22 cellular contexts compared by ENCODE assay signal in the genomic region with DNA sequence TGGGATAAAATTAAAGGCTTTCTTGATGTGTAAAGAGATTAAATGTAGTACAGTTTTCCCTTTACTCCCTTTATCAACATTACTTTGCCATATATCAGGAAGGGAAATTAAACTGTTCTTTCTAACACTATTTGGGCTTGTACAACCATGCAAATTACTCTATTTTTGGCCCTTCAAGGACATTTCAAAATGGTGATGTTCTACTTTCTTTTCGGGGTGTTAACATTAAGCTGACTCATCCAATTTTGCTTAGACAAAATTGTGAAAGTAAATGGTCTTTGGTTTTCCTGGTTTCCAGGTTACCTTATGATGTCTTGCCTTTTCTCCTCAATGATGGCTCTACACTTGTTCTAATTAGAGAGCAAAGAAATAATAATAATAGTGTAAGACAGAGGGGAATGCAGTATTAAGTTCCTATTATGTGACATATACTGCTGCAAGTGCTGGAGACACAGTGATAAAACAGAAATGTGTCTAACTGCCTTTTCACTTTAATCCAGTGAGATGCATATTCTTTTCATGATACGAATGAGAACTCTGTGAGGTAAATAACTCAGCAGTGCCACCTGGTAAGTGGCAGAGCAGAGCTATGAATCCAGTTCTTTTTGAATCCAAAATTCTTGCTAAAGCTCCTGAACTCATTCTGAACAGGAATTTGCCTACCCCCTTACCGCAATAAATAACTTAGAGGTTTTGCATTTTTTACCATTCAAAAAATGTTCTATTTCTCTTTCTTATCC. TPM values are rescaled to one million over a fixed set of nuclear protein-coding genes. Genes with fewer than 3 reads are reported as not detected.
DNase-seq lines count a peak whose midpoint lies in the region; ATAC-seq, FAIRE-seq and TF ChIP-seq lines count a peak whose summit lies in the region.
"Had no signal": no experiment of that assay in that cellular context is flagged by ENCODE, and none has a peak within 500 bp of the region (broad histone marks: within the 10 kb centered on the region; RNA-seq: fewer than 3 reads in every experiment).

No MANE protein-coding gene starts in this region.

- in situ Hi-C loops in GM12878 (cut with MboI), result no loop called here

- TF ChIP-seq EP300 in GM12878 (IDR thresholded peaks at IDR 0.05; ENCODE audit: borderline replicate concordance in 1 of 2, control insufficient read depth in 1 of 2, low read depth in 2 of 2, low read length in 2 of 2), result no peak
- TF ChIP-seq EP300 in tibial nerve (IDR thresholded peaks at IDR 0.05), result no peak

- RAD21 ChIA-PET in GM12878 (lab: Charles Lee; ENCODE audit: unreplicated experiment), result interaction anchor here (1.0 to 1.6 kb wide), 2 partner anchors 27 to 36 kb away, joined by 3 to 7 read pairs; a partner anchor contains a TSS

- H3K9me3 ChIP-seq in GM12878 (replicated peaks; ENCODE audit: control insufficient read depth, insufficient read depth, low read length), result no peaks in the 10 kb centered on the region
- no peaks in the 10 kb centered on the region for H3K9me3 ChIP-seq in lower lobe of right lung
- H3K9me3 ChIP-seq in tibial nerve, result no peaks in the 10 kb centered on the region
- H3K9me3 ChIP-seq in CD8-positive, alpha-beta T cell (ENCODE audit: low read length), result no peaks in the 10 kb centered on the region
- H3K9me3 ChIP-seq: testis had no signal

- H3K9me3 Mint-ChIP-seq in activated CD4-positive, alpha-beta memory T cell treated with anti-CD3 and anti-CD28 coated beads, Interleukin-2, amount 10 ng/mL, durations not matched to agents 7 days and 5 days, result no peaks in the 10 kb centered on the region
- no peaks in the 10 kb centered on the region for H3K9me3 Mint-ChIP-seq in activated CD4-positive, alpha-beta memory T cell treated with anti-CD3 and anti-CD28 coated beads for 36 hours
- no peaks in the 10 kb centered on the region for H3K9me3 Mint-ChIP-seq in CD8-positive, alpha-beta T cell
- H3K9me3 Mint-ChIP-seq: activated naive CD8-positive, alpha-beta T cell treated with anti-CD3 and anti-CD28 coated beads, Interleukin-2, amount 10 ng/mL, durations not matched to agents 7 days and 5 days; activated T-cell treated with anti-CD3 and anti-CD28 coated beads, Interleukin-2, amount 50 U/mL, for 24 hours; T-helper 2 cell treated with Interferon-gamma antibody and Interleukin-4, amounts not matched to agents 5 μg/mL and 100 μg/mL, for 36 hours had no signal

- H3K4me1 ChIP-seq in GM12878 (ENCODE audit: control insufficient read depth, insufficient read depth, low read length), result peaks cover 3% of the 10 kb centered on the region; the same call in 1 of the 2 replicates
- peaks cover 9% of the 10 kb centered on the region for H3K4me1 ChIP-seq in lower lobe of right lung
- H3K4me1 ChIP-seq in tibial nerve, result peaks cover 0 to 13% (median 0%) of the 10 kb centered on the region in 4 donors
- no peaks in the 10 kb centered on the region for H3K4me1 ChIP-seq in CD8-positive, alpha-beta T cell (ENCODE audit: insufficient read depth, low read length)

- H3K4me3 Mint-ChIP-seq in activated CD4-positive, alpha-beta memory T cell treated with anti-CD3 and anti-CD28 coated beads, Interleukin-2, amount 10 ng/mL, durations not matched to agents 7 days and 5 days, result peak overlapping the region; percentile 7
- no peak overlapping the region for H3K4me3 Mint-ChIP-seq in activated CD4-positive, alpha-beta memory T cell treated with anti-CD3 and anti-CD28 coated beads for 36 hours
- no peak overlapping the region for H3K4me3 Mint-ChIP-seq in CD8-positive, alpha-beta T cell
- H3K4me3 Mint-ChIP-seq: activated naive CD8-positive, alpha-beta T cell treated with anti-CD3 and anti-CD28 coated beads, Interleukin-2, amount 10 ng/mL, durations not matched to agents 7 days and 5 days; activated T-cell treated with anti-CD3 and anti-CD28 coated beads, Interleukin-2, amount 50 U/mL, for 24 hours; CD4-positive, CD25-positive, alpha-beta regulatory T cell; T-helper 2 cell treated with Interferon-gamma antibody and Interleukin-4, amounts not matched to agents 5 μg/mL and 100 μg/mL, for 36 hours had no signal

- SMC1A ChIA-PET in GM12878 (lab: Charles Lee; ENCODE audit: uncharacterized antibody, unreplicated experiment), result interaction anchor here (0.7 to 1.5 kb wide), 8 partner anchors 7 to 584 kb away, joined by 3 to 8 read pairs (median 4); no protein-coding TSS in a partner anchor

- peaks cover 10% of the 10 kb centered on the region for H3K4me1 Mint-ChIP-seq in activated CD4-positive, alpha-beta memory T cell treated with anti-CD3 and anti-CD28 coated beads, Interleukin-2, amount 10 ng/mL, durations not matched to agents 7 days and 5 days
- no peaks in the 10 kb centered on the region for H3K4me1 Mint-ChIP-seq in activated CD4-positive, alpha-beta memory T cell treated with anti-CD3 and anti-CD28 coated beads for 36 hours (ENCODE audit: low read depth)
- H3K4me1 Mint-ChIP-seq in CD8-positive, alpha-beta T cell (ENCODE audit: low read depth), result no peaks in the 10 kb centered on the region
- H3K4me1 Mint-ChIP-seq: CD4-positive, CD25-positive, alpha-beta regulatory T cell had no signal

- TF ChIP-seq POLR2A in GM12878 (IDR thresholded peaks at IDR 0.05; ENCODE audit: low read depth, low read length), result no peak
- no peak for TF ChIP-seq POLR2A in tibial nerve (IDR thresholded peaks at IDR 0.05)

- TF ChIP-seq CTCF in GM12878 (IDR thresholded peaks at IDR 0.05 in 2 of 3, conservative IDR thresholded peaks at IDR 0.05 in 1 of 3; ENCODE audit: control insufficient read depth in 2 of 3, extremely low read depth in 1 of 3, insufficient read depth in 1 of 3, low read depth in 3 of 3, low read length in 3 of 3) (0 out of 6 replicates have a peak, but pooled peaks of 1 of the 3 experiments have one; percentile 8), lower lobe of right lung (IDR thresholded peaks at IDR 0.05) (no peak), tibial nerve (IDR thresholded peaks at IDR 0.05) (no peak)
- TF ChIP-seq CTCF in CD8-positive, alpha-beta T cell (IDR thresholded peaks at IDR 0.05), result no peak

- H3K27ac ChIP-seq in GM12878 (ENCODE audit: control insufficient read depth, insufficient read depth), result peak overlapping the region; percentile 55
- peak overlapping the region; percentile 42 for H3K27ac ChIP-seq in lower lobe of right lung
- peak overlapping the region in 1 of 4 donors; percentile 40 for H3K27ac ChIP-seq in tibial nerve
- no peak overlapping the region for H3K27ac ChIP-seq in CD8-positive, alpha-beta T cell (ENCODE audit: low read depth, low read length)
- H3K27ac ChIP-seq: 22Rv1, testis had no signal

- H3K36me3 Mint-ChIP-seq in activated CD4-positive, alpha-beta memory T cell treated with anti-CD3 and anti-CD28 coated beads, Interleukin-2, amount 10 ng/mL, durations not matched to agents 7 days and 5 days (ENCODE audit: low read depth), result no peaks in the 10 kb centered on the region
- H3K36me3 Mint-ChIP-seq in activated CD4-positive, alpha-beta memory T cell treated with anti-CD3 and anti-CD28 coated beads for 36 hours, result no peaks in the 10 kb centered on the region
- no peaks in the 10 kb centered on the region for H3K36me3 Mint-ChIP-seq in CD8-positive, alpha-beta T cell
- H3K36me3 Mint-ChIP-seq: activated naive CD8-positive, alpha-beta T cell treated with anti-CD3 and anti-CD28 coated beads, Interleukin-2, amount 10 ng/mL, durations not matched to agents 7 days and 5 days; CD4-positive, CD25-positive, alpha-beta regulatory T cell had no signal

- TF ChIP-seq RAD21 in GM12878 (IDR thresholded peaks at IDR 0.05; ENCODE audit: insufficient read depth, low read depth, low read length), result no peak

- 29% methylated on average over 3 of the region's 3 CpGs for WGBS in GM12878 (ENCODE audit: insufficient coverage, insufficient replicate concordance, low lambda C conversion rate, missing lambda C conversion rate)
- 76 to 80% methylated on average over 3 of the region's 3 CpGs for WGBS in tibial nerve, 2 donors

- no TSS peak for BruUV-seq in GM12878 (replicated peaks; lab: Mats Ljungman, UMichigan)

- no peaks in the 10 kb centered on the region for H3K27me3 ChIP-seq in GM12878 (replicated peaks in 1 of 2; ENCODE audit: control insufficient read depth in 2 of 2, insufficient read depth in 2 of 2, low read length in 1 of 2)
- H3K27me3 ChIP-seq in lower lobe of right lung (ENCODE audit: low read depth), result no peaks in the 10 kb centered on the region
- H3K27me3 ChIP-seq in tibial nerve, result no peaks in the 10 kb centered on the region
- H3K27me3 ChIP-seq in CD8-positive, alpha-beta T cell (ENCODE audit: insufficient read depth, low read length), result no peaks in the 10 kb centered on the region
- H3K27me3 ChIP-seq: testis had no signal

- CTCF ChIA-PET in activated CD4-positive, alpha-beta memory T cell treated with anti-CD3 and anti-CD28 coated beads, Interleukin-2, amount 10 ng/mL, durations not matched to agents 7 days and 5 days (lab: Charles Lee), result no interaction called here
- CTCF ChIA-PET in activated CD4-positive, alpha-beta memory T cell treated with anti-CD3 and anti-CD28 coated beads for 36 hours (lab: Charles Lee), result no interaction called here
- CTCF ChIA-PET in GM12878 (lab: Yijun Ruan, JAX), result interaction anchor here (0.6 to 1.7 kb wide), 3 partner anchors 11 to 125 kb away, joined by 3 to 7 read pairs (median 3); a partner anchor contains a TSS
- CTCF ChIA-PET in CD8-positive, alpha-beta T cell (lab: Charles Lee), result no interaction called here

- H3K4me3 ChIP-seq in GM12878, result peak overlapping the region; percentile 38
- H3K4me3 ChIP-seq in lower lobe of right lung, result no peak overlapping the region
- H3K4me3 ChIP-seq in tibial nerve, result no peak overlapping the region
- H3K4me3 ChIP-seq in CD8-positive, alpha-beta T cell (ENCODE audit: low read depth, low read length), result no peak overlapping the region
- H3K4me3 ChIP-seq: testis had no signal

- H3K9ac ChIP-seq in GM12878 (ENCODE audit: control insufficient read depth, insufficient read depth, low read length), result no peak overlapping the region; the same call in 1 of the 2 replicates

- intact Hi-C loops in activated CD4-positive, alpha-beta memory T cell treated with anti-CD3 and anti-CD28 coated beads for 36 hours (cut with micrococcal nuclease), result no loop called here
- intact Hi-C loops in GM12878 (cut with micrococcal nuclease; ENCODE audit: unreplicated experiment), result no loop called here
- intact Hi-C loops in lower lobe of right lung (cut with DNase I), result no loop called here
- intact Hi-C loops in CD8-positive, alpha-beta T cell (cut with DNase I, micrococcal nuclease), result no loop called here

- no peak for DNase-seq in activated CD4-positive, alpha-beta memory T cell treated with anti-CD3 and anti-CD28 coated beads, Interleukin-2, amount 10 ng/mL, durations not matched to agents 7 days and 5 days
- no peak for DNase-seq in activated CD4-positive, alpha-beta memory T cell treated with anti-CD3 and anti-CD28 coated beads for 36 hours
- DNase-seq in GM12878 (ENCODE audit: low read depth, low spot score) (no peak), lower lobe of right lung (no peak), NCI-H2196 treated with DMSO at 0.1 percent for 48 hours (lab: John Stamatoyannopoulos, UW; ENCODE audit: unreplicated experiment) (no peak), tibial nerve (ENCODE audit: low spot score in 2 of 2) (no peak), NCI-H2081 treated with DMSO at 0.1 percent for 48 hours (lab: John Stamatoyannopoulos, UW) (no peak)
- DNase-seq in CD8-positive, alpha-beta T cell, result no peak
- DNase-seq: activated CD4-positive, alpha-beta T cell treated with anti-CD3 and anti-CD28 coated beads for 4 hours; activated naive CD8-positive, alpha-beta T cell treated with anti-CD3 and anti-CD28 coated beads, Interleukin-2, amount 10 ng/mL, durations not matched to agents 7 days and 5 days; activated T-cell treated with anti-CD3 and anti-CD28 coated beads, Interleukin-2, amount 50 U/mL, for 24 hours; caudate nucleus; CD4-positive, CD25-positive, alpha-beta regulatory T cell; GOT3; kidney glomerular epithelial cell; NCI-H187 treated with DMSO at 0.1 percent for 48 hours; NCI-H82; testis had no signal

- POLR2A ChIA-PET in activated CD4-positive, alpha-beta memory T cell treated with anti-CD3 and anti-CD28 coated beads, Interleukin-2, amount 10 ng/mL, durations not matched to agents 7 days and 5 days (lab: Charles Lee), result no interaction called here
- POLR2A ChIA-PET in activated CD4-positive, alpha-beta memory T cell treated with anti-CD3 and anti-CD28 coated beads for 36 hours (lab: Charles Lee), result no interaction called here
- POLR2A ChIA-PET in GM12878 (lab: Charles Lee), result interaction anchor here (1.2 kb wide), 1 partner anchor 28 kb away, joined by 3 read pairs; no protein-coding TSS in a partner anchor
- POLR2A ChIA-PET in CD8-positive, alpha-beta T cell (lab: Charles Lee), result no interaction called here

- no peaks in the 10 kb centered on the region for H4K20me1 ChIP-seq in GM12878 (ENCODE audit: control insufficient read depth, insufficient read depth)

- peak overlapping the region; percentile 68 for H2AFZ ChIP-seq in GM12878 (ENCODE audit: control insufficient read depth, low read depth, low read length)

- no peak overlapping the region for H3K27ac Mint-ChIP-seq in activated CD4-positive, alpha-beta memory T cell treated with anti-CD3 and anti-CD28 coated beads, Interleukin-2, amount 10 ng/mL, durations not matched to agents 7 days and 5 days
- H3K27ac Mint-ChIP-seq in activated CD4-positive, alpha-beta memory T cell treated with anti-CD3 and anti-CD28 coated beads for 36 hours, result no peak overlapping the region
- H3K27ac Mint-ChIP-seq in CD8-positive, alpha-beta T cell, result no peak overlapping the region
- H3K27ac Mint-ChIP-seq: activated naive CD8-positive, alpha-beta T cell treated with anti-CD3 and anti-CD28 coated beads, Interleukin-2, amount 10 ng/mL, durations not matched to agents 7 days and 5 days; activated T-cell treated with anti-CD3 and anti-CD28 coated beads, Interleukin-2, amount 50 U/mL, for 24 hours; CD4-positive, CD25-positive, alpha-beta regulatory T cell; progenitor cell of endocrine pancreas; T-helper 2 cell treated with Interferon-gamma antibody and Interleukin-4, amounts not matched to agents 5 μg/mL and 100 μg/mL, for 36 hours had no signal

- FAIRE-seq in GM12878 (lab: Jason Lieb, UNC), result peak; percentile 75

- ATAC-seq in GM12878 (peak; percentile 48), lower lobe of right lung (no peak)
- no peak for ATAC-seq in CD8-positive, alpha-beta T cell
- ATAC-seq: Right ventricle myocardium inferior had no signal

- no peaks in the 10 kb centered on the region for H3K79me2 ChIP-seq in GM12878 (ENCODE audit: control insufficient read depth, insufficient read depth, low read length)

- H3K4me2 ChIP-seq in GM12878 (ENCODE audit: control insufficient read depth, insufficient read depth), result peak overlapping the region; percentile 56

- H3K27me3 Mint-ChIP-seq in activated CD4-positive, alpha-beta memory T cell treated with anti-CD3 and anti-CD28 coated beads, Interleukin-2, amount 10 ng/mL, durations not matched to agents 7 days and 5 days, result peaks cover 10% of the 10 kb centered on the region
- peaks cover 12% of the 10 kb centered on the region for H3K27me3 Mint-ChIP-seq in activated CD4-positive, alpha-beta memory T cell treated with anti-CD3 and anti-CD28 coated beads for 36 hours
- peaks cover 7% of the 10 kb centered on the region for H3K27me3 Mint-ChIP-seq in CD8-positive, alpha-beta T cell (ENCODE audit: low read depth)
- H3K27me3 Mint-ChIP-seq: progenitor cell of endocrine pancreas had no signal

- H3K36me3 ChIP-seq in GM12878 (ENCODE audit: control insufficient read depth in 2 of 2, insufficient read depth in 2 of 2, low read length in 1 of 2) (no peaks in the 10 kb centered on the region), lower lobe of right lung (no peaks in the 10 kb centered on the region), tibial nerve (no peaks in the 10 kb centered on the region)
- H3K36me3 ChIP-seq in CD8-positive, alpha-beta T cell (ENCODE audit: insufficient read depth, low read length), result no peaks in the 10 kb centered on the region

RNA-seq across cellular contexts. Expression of a gene that starts 35.7 kb away (rescaled TPM):
- 1 to 10 TPM in 1 of 2 experiments, under 1 TPM in 1; 0.81 to 1.1 TPM for total RNA-seq in activated CD4-positive, alpha-beta memory T cell treated with anti-CD3 and anti-CD28 coated beads, Interleukin-2, amount 10 ng/mL, durations not matched to agents 7 days and 5 days
- under 1 TPM; 0.64 to 0.87 TPM for total RNA-seq in activated CD4-positive, alpha-beta memory T cell treated with anti-CD3 and anti-CD28 coated beads for 36 hours
- 0.50 and 0.93 TPM in 2 replicates for total RNA-seq in GM12878 (2013; cell fraction: nucleolus; rRNA removed)
- 0.27 TPM in 1 of 2 replicates, not detected in the other for total RNA-seq in GM12878 (2014; rRNA removed)
- total RNA-seq in GM12878 (2014; rRNA removed; fragmentation: Illumina TruSeq; extraction: Trizol), result 0.13 TPM in 1 of 2 replicates, not detected in the other
- 0.26 and 0.27 TPM in 2 replicates for total RNA-seq in GM12878 (2021)
- polyA plus RNA-seq in GM12878 (2011; ENCODE audit: low read depth), result 6.0 TPM
- polyA plus RNA-seq in GM12878 (2011; rRNA removed), result 0.12 and 0.24 TPM in 2 replicates
- 0.05 and 0.10 TPM in 2 replicates for polyA plus RNA-seq in GM12878 (2011; cell fraction: cytosol; rRNA removed)
- polyA plus RNA-seq in GM12878 (2011; cell fraction: nucleus; rRNA removed), result 0.10 and 0.18 TPM in 2 replicates
- 1.2 TPM in 2 replicates for polyA plus RNA-seq in GM12878 (2012)
- under 0.01 TPM in 1 of 2 replicates, not detected in the other for polyA plus RNA-seq in GM12878 (2014; fragmentation: Illumina TruSeq; extraction: Trizol)
- polyA plus RNA-seq in GM12878 (2014; fragmentation: Nextera tagmentation; extraction: Ambion mirVana), result 1 to 10 TPM in 1 of 2 experiments, under 1 TPM in 1; 0.62 to 1.6 TPM
- polyA plus RNA-seq in GM12878 (2014; rRNA removed), result 0.01 TPM in 1 of 2 replicates, not detected in the other
- 1 to 10 TPM; 2.2 to 3.9 TPM for polyA plus RNA-seq in GM12878 (2016; fragmentation: Nextera tagmentation; extraction: Ambion mirVana)
- polyA minus RNA-seq in GM12878 (2011; rRNA and poly(A)+ RNA removed), result 0.07 and 0.26 TPM in 2 replicates
- polyA minus RNA-seq in GM12878 (2011; cell fraction: cytosol; rRNA and poly(A)+ RNA removed), result not detected in 2 replicates
- 0.48 and 0.77 TPM in 2 replicates for polyA minus RNA-seq in GM12878 (2011; cell fraction: nucleus; rRNA and poly(A)+ RNA removed)
- total RNA-seq in lower lobe of right lung, result 39.8 TPM
- 10 to 100 TPM; 15.7 to 36.7 (median 28.3) TPM for total RNA-seq in tibial nerve
- under 1 TPM; 0.11 to 0.25 TPM for total RNA-seq in CD8-positive, alpha-beta T cell

Comparison
In these comparisons a context has a peak if more than half of its experiments do, and no peak if none do; other contexts are left out.
1. RNA of a gene that starts 35.7 kb away (total RNA-seq): 39.8 TPM in lower lobe of right lung (single experiment) and 15.7 to 36.7 TPM in tibial nerve; 0.81 to 1.1 TPM in activated CD4-positive, alpha-beta memory T cell treated with anti-CD3 and anti-CD28 coated beads, Interleukin-2, amount 10 ng/mL, durations not matched to agents 7 days and 5 days, 0.64 to 0.87 TPM in activated CD4-positive, alpha-beta memory T cell treated with anti-CD3 and anti-CD28 coated beads for 36 hours, 0.11 to 0.25 TPM in CD8-positive, alpha-beta T cell and 0.13 to 0.93 TPM in GM12878; every median in the first group is over 4 times any median in the second.